8 cellular contexts compared by ENCODE assay signal in genomic region chr4:2955186-2956044, GRCh38. TPM values are rescaled to one million over a fixed set of nuclear protein-coding genes. Genes with fewer than 3 reads are reported as not detected.
A peak's percentile ranks its signal among the peaks of the same experiment; 100 is the strongest.
DNase-seq lines count a peak whose midpoint lies in the region; ATAC-seq and TF ChIP-seq lines count a peak whose summit lies in the region.
"Not testable (repeated sequence)": the region's sequence is repeated elsewhere in the genome, so short reads cannot be mapped to it uniquely, and the experiment has no call there.

No MANE protein-coding gene starts in this region.

- CTCF ChIA-PET in RWPE1 (lab: Yijun Ruan, JAX): interaction anchor here (0.6 kb wide), 1 partner anchor 11 kb away, joined by 3 read pairs; no protein-coding TSS in a partner anchor
- CTCF ChIA-PET in activated CD4-positive, alpha-beta memory T cell treated with anti-CD3 and anti-CD28 coated beads, Interleukin-2, amount 10 ng/mL, durations not matched to agents 7 days and 5 days (lab: Charles Lee): interaction anchor here (0.7 to 5.5 kb wide), 9 partner anchors 10 to 419 kb away, joined by 3 to 64 read pairs (median 4); partner anchors contain the start of genes FAM193A and TNIP2

- peak overlapping the region; percentile 18 for H3K27ac ChIP-seq in CD4-positive, CD25-positive, alpha-beta regulatory T cell (ENCODE audit: insufficient read depth, low read length, poor library complexity, severe bottlenecking)
- not testable (repeated sequence) for H3K27ac ChIP-seq in KMS-11
- 0 out of 2 replicates have a peak overlapping the region, but pooled peaks have one; percentile 22 for H3K27ac ChIP-seq in RWPE1

- H3K4me3 ChIP-seq in CD4-positive, CD25-positive, alpha-beta regulatory T cell (ENCODE audit: low read depth, low read length); KMS-11 (IDR thresholded peaks at IDR 0.05; ENCODE audit: insufficient read depth, low read depth, low read length); fibroblast of villous mesenchyme (ENCODE audit: low read depth, low read length): not testable (repeated sequence)

- H3K27ac Mint-ChIP-seq in CD4-positive, CD25-positive, alpha-beta regulatory T cell: peak overlapping the region in 2 of 3 donors; percentile 56 to 93
- H3K27ac Mint-ChIP-seq in activated CD4-positive, alpha-beta memory T cell treated with anti-CD3 and anti-CD28 coated beads, Interleukin-2, amount 10 ng/mL, durations not matched to agents 7 days and 5 days: peak overlapping the region; percentile 66
- peak overlapping the region; percentile 38 for H3K27ac Mint-ChIP-seq in activated naive CD8-positive, alpha-beta T cell treated with anti-CD3 and anti-CD28 coated beads, Interleukin-2, amount 10 ng/mL, durations not matched to agents 7 days and 5 days

- not testable (repeated sequence) for H3K27me3 Mint-ChIP-seq in CD4-positive, CD25-positive, alpha-beta regulatory T cell; activated CD4-positive, alpha-beta memory T cell treated with anti-CD3 and anti-CD28 coated beads, Interleukin-2, amount 10 ng/mL, durations not matched to agents 7 days and 5 days; activated naive CD8-positive, alpha-beta T cell treated with anti-CD3 and anti-CD28 coated beads, Interleukin-2, amount 10 ng/mL, durations not matched to agents 7 days and 5 days

- H3K9me3 ChIP-seq in CD4-positive, CD25-positive, alpha-beta regulatory T cell (ENCODE audit: control insufficient read depth in 2 of 2, low read length in 2 of 2): not testable (repeated sequence)

- intact Hi-C loops in posterior vena cava (cut with DNase I): not testable (repeated sequence)

- H3K4me2 ChIP-seq in KMS-11: not testable (repeated sequence)

- not testable (repeated sequence) for H3K4me3 Mint-ChIP-seq in CD4-positive, CD25-positive, alpha-beta regulatory T cell; activated CD4-positive, alpha-beta memory T cell treated with anti-CD3 and anti-CD28 coated beads, Interleukin-2, amount 10 ng/mL, durations not matched to agents 7 days and 5 days; activated naive CD8-positive, alpha-beta T cell treated with anti-CD3 and anti-CD28 coated beads, Interleukin-2, amount 10 ng/mL, durations not matched to agents 7 days and 5 days

- not testable (repeated sequence) for ATAC-seq in CD4-positive, CD25-positive, alpha-beta regulatory T cell (ENCODE audit: low read depth in 2 of 2); activated naive CD8-positive, alpha-beta T cell treated with anti-CD3 and anti-CD28 coated beads, Interleukin-2, amount 10 ng/mL, durations not matched to agents 7 days and 5 days (ENCODE audit: low read depth)

- not testable (repeated sequence) for DNase-seq in CD4-positive, CD25-positive, alpha-beta regulatory T cell; RWPE1 (ENCODE audit: low spot score); activated CD4-positive, alpha-beta memory T cell treated with anti-CD3 and anti-CD28 coated beads, Interleukin-2, amount 10 ng/mL, durations not matched to agents 7 days and 5 days; activated naive CD8-positive, alpha-beta T cell treated with anti-CD3 and anti-CD28 coated beads, Interleukin-2, amount 10 ng/mL, durations not matched to agents 7 days and 5 days; fibroblast of villous mesenchyme (ENCODE audit: low read depth)
- DNase-seq in posterior vena cava (ENCODE audit: low spot score): peak; percentile 45

- not testable (repeated sequence) for H2AFZ ChIP-seq in KMS-11 (ENCODE audit: low read depth)

- peaks cover 35% of the 10 kb centered on the region for H3K79me2 ChIP-seq in KMS-11 (ENCODE audit: insufficient read depth, low read depth)

- H3K9ac ChIP-seq in KMS-11: not testable (repeated sequence)

- not testable (repeated sequence) for H3K9me3 Mint-ChIP-seq in CD4-positive, CD25-positive, alpha-beta regulatory T cell; activated CD4-positive, alpha-beta memory T cell treated with anti-CD3 and anti-CD28 coated beads, Interleukin-2, amount 10 ng/mL, durations not matched to agents 7 days and 5 days; activated naive CD8-positive, alpha-beta T cell treated with anti-CD3 and anti-CD28 coated beads, Interleukin-2, amount 10 ng/mL, durations not matched to agents 7 days and 5 days

- H3K36me3 ChIP-seq in CD4-positive, CD25-positive, alpha-beta regulatory T cell (ENCODE audit: control insufficient read depth, insufficient read depth, low read length): peaks cover 57% of the 10 kb centered on the region
- peaks cover 11% of the 10 kb centered on the region; the same call in 1 of the 2 replicates for H3K36me3 ChIP-seq in KMS-11 (ENCODE audit: insufficient read depth)

- not testable (repeated sequence) for H3K4me1 ChIP-seq in CD4-positive, CD25-positive, alpha-beta regulatory T cell (ENCODE audit: control insufficient read depth, insufficient read depth, low read length, poor library complexity, severe bottlenecking); KMS-11 (ENCODE audit: low read depth, poor library complexity, severe bottlenecking)

- POLR2A ChIA-PET in RWPE1 (lab: Yijun Ruan, JAX; ENCODE audit: low non-redundant PET): not testable (repeated sequence)
- POLR2A ChIA-PET in activated CD4-positive, alpha-beta memory T cell treated with anti-CD3 and anti-CD28 coated beads, Interleukin-2, amount 10 ng/mL, durations not matched to agents 7 days and 5 days (lab: Charles Lee): interaction anchor here (1.2 to 5.7 kb wide), 5 partner anchors 11 to 191 kb away, joined by 3 to 95 read pairs (median 10); no protein-coding TSS in a partner anchor
- POLR2A ChIA-PET in activated naive CD8-positive, alpha-beta T cell treated with anti-CD3 and anti-CD28 coated beads, Interleukin-2, amount 10 ng/mL, durations not matched to agents 7 days and 5 days (lab: Charles Lee): interaction anchor here (0.9 kb wide), 1 partner anchor 41 kb away, joined by 4 read pairs; no protein-coding TSS in a partner anchor

- H3K4me1 Mint-ChIP-seq in CD4-positive, CD25-positive, alpha-beta regulatory T cell: peaks cover 11 to 51% (median 39%) of the 10 kb centered on the region in 4 donors
- H3K4me1 Mint-ChIP-seq in activated CD4-positive, alpha-beta memory T cell treated with anti-CD3 and anti-CD28 coated beads, Interleukin-2, amount 10 ng/mL, durations not matched to agents 7 days and 5 days: peaks cover 66% of the 10 kb centered on the region
- H3K4me1 Mint-ChIP-seq in activated naive CD8-positive, alpha-beta T cell treated with anti-CD3 and anti-CD28 coated beads, Interleukin-2, amount 10 ng/mL, durations not matched to agents 7 days and 5 days: peaks cover 35% of the 10 kb centered on the region

- H3K27me3 ChIP-seq in CD4-positive, CD25-positive, alpha-beta regulatory T cell (ENCODE audit: control insufficient read depth, insufficient read depth, low read length); KMS-11 (ENCODE audit: insufficient read depth, low read depth): not testable (repeated sequence)

- peaks cover 47% of the 10 kb centered on the region for H3K36me3 Mint-ChIP-seq in CD4-positive, CD25-positive, alpha-beta regulatory T cell
- H3K36me3 Mint-ChIP-seq in activated CD4-positive, alpha-beta memory T cell treated with anti-CD3 and anti-CD28 coated beads, Interleukin-2, amount 10 ng/mL, durations not matched to agents 7 days and 5 days (ENCODE audit: low read depth): peaks cover 77% of the 10 kb centered on the region
- peaks cover 25% of the 10 kb centered on the region for H3K36me3 Mint-ChIP-seq in activated naive CD8-positive, alpha-beta T cell treated with anti-CD3 and anti-CD28 coated beads, Interleukin-2, amount 10 ng/mL, durations not matched to agents 7 days and 5 days

- H4K20me1 ChIP-seq in KMS-11 (ENCODE audit: insufficient read depth): not testable (repeated sequence)

- TF ChIP-seq CTCF in GM12873 (IDR thresholded peaks at IDR 0.05; ENCODE audit: insufficient read depth, low read depth, low read length, missing control alignments) (peak; percentile 25), KMS-11 (conservative IDR thresholded peaks at IDR 0.05; ENCODE audit: low read depth, low read length) (peak; percentile 60), fibroblast of villous mesenchyme (IDR thresholded peaks at IDR 0.05; ENCODE audit: insufficient read depth, low read depth, low read length) (peak; percentile 8)
- not testable (repeated sequence) for TF ChIP-seq CTCF in RWPE1 (conservative IDR thresholded peaks at IDR 0.05; ENCODE audit: low read depth)

RNA-seq across cellular contexts. Expression of gene NOP14, which starts 7.8 kb away (rescaled TPM):
- 25.8 TPM for total RNA-seq in CD4-positive, CD25-positive, alpha-beta regulatory T cell
- polyA plus RNA-seq in CD4-positive, CD25-positive, alpha-beta regulatory T cell: 10 to 100 TPM in 2 of 4 donors, 1 to 10 TPM in 2; 7.6 to 15.0 (median 9.7) TPM
- 10 to 100 TPM; 34.1 to 38.7 TPM for total RNA-seq in activated CD4-positive, alpha-beta memory T cell treated with anti-CD3 and anti-CD28 coated beads, Interleukin-2, amount 10 ng/mL, durations not matched to agents 7 days and 5 days
- 10 to 100 TPM; 36.8 to 40.3 TPM for total RNA-seq in activated naive CD8-positive, alpha-beta T cell treated with anti-CD3 and anti-CD28 coated beads, Interleukin-2, amount 10 ng/mL, durations not matched to agents 7 days and 5 days
- total RNA-seq in fibroblast of villous mesenchyme (19.3 and 26.3 TPM in 2 replicates), posterior vena cava (10 to 100 TPM; 16.1 to 20.5 TPM)

RNA-seq across cellular contexts. Expression of gene GRK4, which starts 8.0 kb away (rescaled TPM):
- total RNA-seq in CD4-positive, CD25-positive, alpha-beta regulatory T cell: 2.8 TPM
- 1 to 10 TPM in 2 of 4 donors, under 1 TPM in 2; 0.64 to 1.3 (median 1.0) TPM for polyA plus RNA-seq in CD4-positive, CD25-positive, alpha-beta regulatory T cell
- 1 to 10 TPM; 3.1 to 3.6 TPM for total RNA-seq in activated CD4-positive, alpha-beta memory T cell treated with anti-CD3 and anti-CD28 coated beads, Interleukin-2, amount 10 ng/mL, durations not matched to agents 7 days and 5 days
- total RNA-seq in activated naive CD8-positive, alpha-beta T cell treated with anti-CD3 and anti-CD28 coated beads, Interleukin-2, amount 10 ng/mL, durations not matched to agents 7 days and 5 days: 1 to 10 TPM; 2.4 to 3.4 TPM
- total RNA-seq in fibroblast of villous mesenchyme (6.4 and 7.3 TPM in 2 replicates), posterior vena cava (1 to 10 TPM; 5.6 to 8.0 TPM)
